19 cellular contexts compared by ENCODE assay signal in the genomic region with DNA sequence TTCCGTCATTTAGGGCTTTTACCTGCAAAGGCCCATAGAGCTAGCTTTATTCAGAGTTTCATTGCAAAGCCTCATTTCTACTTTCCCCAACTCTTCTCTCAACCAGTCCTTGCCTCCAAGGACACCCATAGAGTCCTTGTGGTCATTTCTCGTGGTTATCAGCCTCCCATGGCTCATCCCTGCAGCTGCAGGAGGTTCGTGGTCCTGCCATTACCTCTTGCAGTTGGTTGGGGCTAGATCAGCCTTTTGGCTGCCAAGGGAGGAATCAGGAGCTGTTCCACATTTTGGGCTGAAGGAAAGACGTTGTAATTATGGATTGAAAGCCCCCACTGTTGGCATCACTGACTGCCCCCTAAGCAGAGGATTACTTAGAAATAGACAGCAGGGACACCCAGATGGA.
"Had no signal": no experiment of that assay in that cellular context is flagged by ENCODE, and none has a peak within 500 bp of the region (broad histone marks: within the 10 kb centered on the region; RNA-seq: fewer than 3 reads in every experiment).

No MANE protein-coding gene starts in this region.

- H3K9me3 ChIP-seq: prostate gland, suprapubic skin had no signal

- H3K27ac ChIP-seq: brain microvascular endothelial cell, epithelial cell of prostate, prostate gland, suprapubic skin had no signal

- H3K4me3 ChIP-seq: prostate gland, smooth muscle cell, suprapubic skin had no signal

- DNase-seq: activated CD4-positive, alpha-beta T cell treated with anti-CD3 and anti-CD28 coated beads for 48 hours; activated CD8-positive, alpha-beta memory T cell treated with anti-CD3 and anti-CD28 coated beads, Interleukin-2, amount 10 ng/mL, durations not matched to agents 7 days and 5 days; activated T-cell treated with anti-CD3 and anti-CD28 coated beads, Interleukin-2, amount 50 U/mL, for 1 hour; anterior cingulate cortex; brain microvascular endothelial cell; dermis blood vessel endothelial cell; foreskin melanocyte; head of caudate nucleus; immature natural killer cell; mesendoderm; nephron progenitor cell; occipital lobe; right cardiac atrium; T-helper 2 cell had no signal

- H3K36me3 ChIP-seq: brain microvascular endothelial cell, prostate gland, suprapubic skin had no signal

- H3K27me3 ChIP-seq: brain microvascular endothelial cell, suprapubic skin had no signal

- ATAC-seq: activated CD8-positive, alpha-beta memory T cell treated with anti-CD3 and anti-CD28 coated beads, Interleukin-2, amount 10 ng/mL, durations not matched to agents 7 days and 5 days; right cardiac atrium; WTC11 had no signal
